ENCODE assay signal across 10 cellular contexts in the genomic region with DNA sequence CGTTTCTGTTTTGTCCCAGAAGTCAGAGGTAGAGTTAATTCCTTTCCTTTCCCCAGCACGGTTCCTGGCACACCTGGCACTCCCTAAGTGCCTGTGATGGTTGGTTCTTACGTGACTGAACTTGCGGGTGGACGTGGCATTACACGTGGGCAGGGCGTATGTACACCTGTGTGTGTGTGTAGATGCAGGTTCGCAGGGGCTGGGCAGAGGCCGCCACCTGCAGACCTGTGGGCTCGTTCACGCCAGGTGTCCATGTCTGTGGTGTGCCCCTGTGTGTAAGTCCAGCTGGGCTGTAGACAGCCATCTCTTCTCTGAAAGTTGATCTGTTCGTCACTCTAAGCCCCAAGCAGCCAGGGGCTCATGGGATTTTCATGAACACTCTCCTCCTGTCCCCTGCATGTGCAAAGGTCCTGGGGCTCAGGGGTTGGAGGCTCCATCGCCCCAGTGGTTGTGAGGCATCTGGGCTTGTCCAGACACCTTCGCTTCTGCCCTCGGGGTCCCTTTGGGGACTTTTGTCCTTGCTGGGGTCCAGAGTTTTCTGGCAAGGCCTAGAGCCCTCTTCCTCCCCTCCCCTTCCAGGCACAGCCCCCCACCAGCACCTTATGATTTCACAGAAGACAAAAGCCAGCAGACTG.
"Had no signal": no experiment of that assay in that cellular context is flagged by ENCODE, and none has a peak within 500 bp of the region (broad histone marks: within the 10 kb centered on the region; RNA-seq: fewer than 3 reads in every experiment).

No MANE protein-coding gene starts in this region.

- DNase-seq: activated CD4-positive, CD25-positive, alpha-beta regulatory T cell; activated naive CD4-positive, alpha-beta T cell treated with anti-CD3 and anti-CD28 coated beads, Interleukin-2, amount 10 ng/mL, durations not matched to agents 7 days and 5 days; central memory CD4-positive, alpha-beta T cell; cortex of kidney; effector CD8-positive, alpha-beta T cell; nucleus accumbens; stimulated activated naive CD4-positive, alpha-beta T cell; trophoblast cell had no signal

- H3K4me3 ChIP-seq: heart right ventricle, right atrium auricular region had no signal

- H3K9me3 ChIP-seq: heart right ventricle, right atrium auricular region had no signal

- H3K36me3 ChIP-seq: heart right ventricle, right atrium auricular region had no signal

- H3K27ac ChIP-seq: heart right ventricle, right atrium auricular region had no signal

- H3K27me3 ChIP-seq: right atrium auricular region had no signal
